ENCODE assay signal across 8 cellular contexts in genomic region chr4:123397276-123398150, GRCh38.
A peak's percentile ranks its signal among the peaks of the same experiment; 100 is the strongest.
DNase-seq lines count a peak whose midpoint lies in the region; ATAC-seq and TF ChIP-seq lines count a peak whose summit lies in the region.

No MANE protein-coding gene starts in this region.

- no peaks in the 10 kb centered on the region; the same call in 1 of the 2 replicates for H3K27me3 ChIP-seq in GM06990 (replicated peaks; ENCODE audit: control insufficient read depth, insufficient read depth, low read length)

- H3K27me3 Mint-ChIP-seq in memory B cell: peaks cover 14% of the 10 kb centered on the region

- TF ChIP-seq CTCF in GM06990 (IDR thresholded peaks at IDR 0.05; ENCODE audit: insufficient read depth, low read length, poor library complexity, severe bottlenecking): no peak

- H3K27ac Mint-ChIP-seq in memory B cell: no peak overlapping the region

- DNase-seq in GM06990 (ENCODE audit: extremely low read depth, insufficient read length) (peak; percentile 44), NCI-H1092 treated with DMSO at 0.1 percent for 48 hours (lab: John Stamatoyannopoulos, UW) (peak; percentile 73), memory B cell (ENCODE audit: low spot score in 2 of 2) (peak; percentile 8 to 48), T1000 (lab: John Stamatoyannopoulos, UW) (no peak)
- DNase-seq in activated CD4-positive, alpha-beta T cell treated with anti-CD3 and anti-CD28 coated beads for 48 hours: peak; percentile 62
- peak; percentile 20 for DNase-seq in effector CD4-positive, alpha-beta T cell
- DNase-seq in stimulated activated CD8-positive, alpha-beta memory T cell treated with anti-CD3 and anti-CD28 coated beads, Interleukin-7, amount 100 ng/mL, for 24 hours (ENCODE audit: low read depth): peak; percentile 5

- H3K36me3 Mint-ChIP-seq in memory B cell: no peaks in the 10 kb centered on the region

- H3K36me3 ChIP-seq in GM06990 (ENCODE audit: control insufficient read depth, insufficient read depth, low read length): no peaks in the 10 kb centered on the region

- H3K4me1 Mint-ChIP-seq in memory B cell: peaks cover 14% of the 10 kb centered on the region

- peak overlapping the region; percentile 63 for H3K4me3 ChIP-seq in GM06990 (replicated peaks; ENCODE audit: low read depth, low read length)

- ATAC-seq in HG02588 (IDR thresholded peaks at IDR 0.05; ENCODE audit: unreplicated experiment): peak; percentile 12
- ATAC-seq in memory B cell (ENCODE audit: low read depth): peak; percentile 17

- peak overlapping the region; percentile 80 for H3K4me3 Mint-ChIP-seq in memory B cell

- no peaks in the 10 kb centered on the region for H3K9me3 Mint-ChIP-seq in memory B cell
